Comparison of ENCODE assay signal across 9 cellular contexts in genomic region chr6:42774821-42775487, GRCh38. TPM values are rescaled to one million over a fixed set of nuclear protein-coding genes. Genes with fewer than 3 reads are reported as not detected.
DNase-seq lines count a peak whose midpoint lies in the region; ATAC-seq and TF ChIP-seq lines count a peak whose summit lies in the region.
"Not testable (repeated sequence)": the region's sequence is repeated elsewhere in the genome, so short reads cannot be mapped to it uniquely, and the experiment has no call there.
"Had no signal": no experiment of that assay in that cellular context is flagged by ENCODE, and none has a peak within 500 bp of the region (broad histone marks: within the 10 kb centered on the region; RNA-seq: fewer than 3 reads in every experiment).

No MANE protein-coding gene starts in this region.

- H3K4me1 Mint-ChIP-seq in activated CD4-positive, alpha-beta memory T cell treated with anti-CD3 and anti-CD28 coated beads, Interleukin-2, amount 10 ng/mL, durations not matched to agents 7 days and 5 days, result peaks cover 69% of the 10 kb centered on the region
- H3K4me1 Mint-ChIP-seq in dendritic cell treated with granulocyte-macrophage colony-stimulating factor and Interleukin-4, amounts not matched to agents 40 ng/mL and 50 ng/mL, for 4 days (ENCODE audit: low read depth), result peaks cover 39% of the 10 kb centered on the region
- peaks cover 44 to 50% of the 10 kb centered on the region in 2 donors for H3K4me1 Mint-ChIP-seq in natural killer cell

- H3K36me3 Mint-ChIP-seq in activated CD4-positive, alpha-beta memory T cell treated with anti-CD3 and anti-CD28 coated beads, Interleukin-2, amount 10 ng/mL, durations not matched to agents 7 days and 5 days (ENCODE audit: low read depth), result peaks cover 22% of the 10 kb centered on the region
- H3K36me3 Mint-ChIP-seq in dendritic cell treated with granulocyte-macrophage colony-stimulating factor and Interleukin-4, amounts not matched to agents 40 ng/mL and 50 ng/mL, for 4 days (ENCODE audit: low read depth); natural killer cell: not testable (repeated sequence)

- H3K27me3 Mint-ChIP-seq in activated CD4-positive, alpha-beta memory T cell treated with anti-CD3 and anti-CD28 coated beads, Interleukin-2, amount 10 ng/mL, durations not matched to agents 7 days and 5 days; natural killer cell (ENCODE audit: low read depth in 2 of 2): not testable (repeated sequence)
- H3K27me3 Mint-ChIP-seq in dendritic cell treated with granulocyte-macrophage colony-stimulating factor and Interleukin-4, amounts not matched to agents 40 ng/mL and 50 ng/mL, for 4 days, result peaks cover 12% of the 10 kb centered on the region

- not testable (repeated sequence) for H3K27me3 ChIP-seq in Peyer's patch; thoracic aorta (replicated peaks; ENCODE audit: insufficient read depth)

- H3K4me3 ChIP-seq in Peyer's patch, result peak overlapping the region in 2 of 4 donors; percentile 8 to 19
- H3K4me3 ChIP-seq in thoracic aorta, result peak overlapping the region; percentile 53

- TF ChIP-seq POLR2A in GM18505 (IDR thresholded peaks at IDR 0.05; ENCODE audit: borderline replicate concordance, extremely low read depth, insufficient read depth, insufficient read length), result peak; percentile 60
- TF ChIP-seq POLR2A in Peyer's patch (IDR thresholded peaks at IDR 0.05), result not testable (repeated sequence)

- H3K27ac ChIP-seq in Peyer's patch (peak overlapping the region; percentile 65 to 86 (median 76)), thoracic aorta (peak overlapping the region in 1 of 2 donors; percentile 25)

- peak overlapping the region; percentile 91 for H3K27ac Mint-ChIP-seq in activated CD4-positive, alpha-beta memory T cell treated with anti-CD3 and anti-CD28 coated beads, Interleukin-2, amount 10 ng/mL, durations not matched to agents 7 days and 5 days
- peak overlapping the region; percentile 96 for H3K27ac Mint-ChIP-seq in dendritic cell treated with granulocyte-macrophage colony-stimulating factor and Interleukin-4, amounts not matched to agents 40 ng/mL and 50 ng/mL, for 4 days
- H3K27ac Mint-ChIP-seq in natural killer cell, result peak overlapping the region; percentile 92 to 94

- not testable (repeated sequence) for H3K9me3 ChIP-seq in Peyer's patch, thoracic aorta

- DNase-seq in Peyer's patch (peak in 2 of 3 donors; percentile 69 to 81), natural killer cell (peak; percentile 44)
- peak; percentile 57 for DNase-seq in activated CD4-positive, alpha-beta memory T cell treated with anti-CD3 and anti-CD28 coated beads, Interleukin-2, amount 10 ng/mL, durations not matched to agents 7 days and 5 days
- DNase-seq in thoracic aorta (ENCODE audit: low spot score), result not testable (repeated sequence)

- H3K9me3 Mint-ChIP-seq in activated CD4-positive, alpha-beta memory T cell treated with anti-CD3 and anti-CD28 coated beads, Interleukin-2, amount 10 ng/mL, durations not matched to agents 7 days and 5 days; dendritic cell treated with granulocyte-macrophage colony-stimulating factor and Interleukin-4, amounts not matched to agents 40 ng/mL and 50 ng/mL, for 4 days; natural killer cell: not testable (repeated sequence)

- peaks cover 0 to 22% (median 8%) of the 10 kb centered on the region in 4 donors for H3K4me1 ChIP-seq in Peyer's patch
- H3K4me1 ChIP-seq in thoracic aorta (ENCODE audit: control insufficient read depth in 1 of 2, low read depth in 2 of 2), result not testable (repeated sequence)

- CTCF ChIA-PET in activated CD4-positive, alpha-beta memory T cell treated with anti-CD3 and anti-CD28 coated beads, Interleukin-2, amount 10 ng/mL, durations not matched to agents 7 days and 5 days (lab: Charles Lee), result interaction anchor here (0.6 to 0.7 kb wide), 2 partner anchors 25 to 235 kb away, joined by 3 to 4 read pairs; no protein-coding TSS in a partner anchor

- ATAC-seq in GM18505 (IDR thresholded peaks at IDR 0.05; ENCODE audit: unreplicated experiment); thoracic aorta (ENCODE audit: insufficient number of reproducible peaks, low FRiP score, low read depth): not testable (repeated sequence)
- ATAC-seq in GM21529 (IDR thresholded peaks at IDR 0.05; ENCODE audit: unreplicated experiment) (peak; percentile 50), HG03354 (IDR thresholded peaks at IDR 0.05; ENCODE audit: poor library complexity, severe bottlenecking, unreplicated experiment) (peak; percentile 40), natural killer cell (peak; percentile 41 to 55 (median 41))

- H3K4me3 Mint-ChIP-seq in activated CD4-positive, alpha-beta memory T cell treated with anti-CD3 and anti-CD28 coated beads, Interleukin-2, amount 10 ng/mL, durations not matched to agents 7 days and 5 days, result peak overlapping the region; percentile 72
- peak overlapping the region; percentile 78 for H3K4me3 Mint-ChIP-seq in dendritic cell treated with granulocyte-macrophage colony-stimulating factor and Interleukin-4, amounts not matched to agents 40 ng/mL and 50 ng/mL, for 4 days
- peak overlapping the region; percentile 82 for H3K4me3 Mint-ChIP-seq in natural killer cell

- POLR2A ChIA-PET in activated CD4-positive, alpha-beta memory T cell treated with anti-CD3 and anti-CD28 coated beads, Interleukin-2, amount 10 ng/mL, durations not matched to agents 7 days and 5 days (lab: Charles Lee), result interaction anchor here (1.3 to 20.1 kb wide), 5 partner anchors 8 to 205 kb away, joined by 3 to 658 read pairs (median 10); partner anchors contain the start of genes BICRAL, PEX6, RPL7L1 and TBCC

- TF ChIP-seq CTCF in Peyer's patch (IDR thresholded peaks at IDR 0.05); natural killer cell (IDR thresholded peaks at IDR 0.05); thoracic aorta (IDR thresholded peaks at IDR 0.05): not testable (repeated sequence)

- not testable (repeated sequence) for H3K36me3 ChIP-seq in Peyer's patch, thoracic aorta

- intact Hi-C loops in dendritic cell treated with granulocyte-macrophage colony-stimulating factor and Interleukin-4, amounts not matched to agents 40 ng/mL and 50 ng/mL, for 4 days (cut with micrococcal nuclease), result loop anchor here (1.0 to 2.0 kb wide), 2 partner anchors 9 to 28 kb away; partner anchors contain the start of gene TBCC
- intact Hi-C loops in natural killer cell (cut with micrococcal nuclease), result loop anchor here (1.0 to 5.0 kb wide), 3 partner anchors 9 to 607 kb away; no protein-coding TSS in a partner anchor

RNA-seq across cellular contexts. Expression of gene BICRAL, which starts 6.9 kb away (rescaled TPM):
- total RNA-seq in Peyer's patch (10 to 100 TPM; 15.3 to 20.1 (median 17.1) TPM), natural killer cell (10 to 100 TPM; 31.1 to 43.4 (median 37.1) TPM), thoracic aorta (10 to 100 TPM; 16.5 to 18.8 TPM)
- 10 to 100 TPM; 27.9 to 28.1 TPM for total RNA-seq in activated CD4-positive, alpha-beta memory T cell treated with anti-CD3 and anti-CD28 coated beads, Interleukin-2, amount 10 ng/mL, durations not matched to agents 7 days and 5 days

RNA-seq across cellular contexts. Expression of gene TBCC, which starts 29.1 kb away (rescaled TPM):
- 10 to 100 TPM; 23.1 to 36.4 (median 30.7) TPM for total RNA-seq in Peyer's patch
- total RNA-seq in activated CD4-positive, alpha-beta memory T cell treated with anti-CD3 and anti-CD28 coated beads, Interleukin-2, amount 10 ng/mL, durations not matched to agents 7 days and 5 days, result 10 to 100 TPM; 33.7 to 34.9 TPM
- total RNA-seq in natural killer cell, result 10 to 100 TPM; 64.1 to 77.6 (median 65.6) TPM
- total RNA-seq in thoracic aorta, result 10 to 100 TPM; 26.4 to 33.8 TPM

RNA-seq across cellular contexts. Expression of gene PRPH2, which starts 52.6 kb away (rescaled TPM):
- total RNA-seq in Peyer's patch (1 to 10 TPM in 2 of 4 donors, under 1 TPM in 1, not detected in 1; 0.67 to 9.9 (median 1.3) TPM), natural killer cell (under 1 TPM; 0.12 to 0.16 (median 0.13) TPM), thoracic aorta (under 1 TPM in 1 of 2 donors, not detected in 1; 0.78 TPM)
- not detected for total RNA-seq in activated CD4-positive, alpha-beta memory T cell treated with anti-CD3 and anti-CD28 coated beads, Interleukin-2, amount 10 ng/mL, durations not matched to agents 7 days and 5 days
- total RNA-seq: Caco-2 had no signal
